In the genomic region with DNA sequence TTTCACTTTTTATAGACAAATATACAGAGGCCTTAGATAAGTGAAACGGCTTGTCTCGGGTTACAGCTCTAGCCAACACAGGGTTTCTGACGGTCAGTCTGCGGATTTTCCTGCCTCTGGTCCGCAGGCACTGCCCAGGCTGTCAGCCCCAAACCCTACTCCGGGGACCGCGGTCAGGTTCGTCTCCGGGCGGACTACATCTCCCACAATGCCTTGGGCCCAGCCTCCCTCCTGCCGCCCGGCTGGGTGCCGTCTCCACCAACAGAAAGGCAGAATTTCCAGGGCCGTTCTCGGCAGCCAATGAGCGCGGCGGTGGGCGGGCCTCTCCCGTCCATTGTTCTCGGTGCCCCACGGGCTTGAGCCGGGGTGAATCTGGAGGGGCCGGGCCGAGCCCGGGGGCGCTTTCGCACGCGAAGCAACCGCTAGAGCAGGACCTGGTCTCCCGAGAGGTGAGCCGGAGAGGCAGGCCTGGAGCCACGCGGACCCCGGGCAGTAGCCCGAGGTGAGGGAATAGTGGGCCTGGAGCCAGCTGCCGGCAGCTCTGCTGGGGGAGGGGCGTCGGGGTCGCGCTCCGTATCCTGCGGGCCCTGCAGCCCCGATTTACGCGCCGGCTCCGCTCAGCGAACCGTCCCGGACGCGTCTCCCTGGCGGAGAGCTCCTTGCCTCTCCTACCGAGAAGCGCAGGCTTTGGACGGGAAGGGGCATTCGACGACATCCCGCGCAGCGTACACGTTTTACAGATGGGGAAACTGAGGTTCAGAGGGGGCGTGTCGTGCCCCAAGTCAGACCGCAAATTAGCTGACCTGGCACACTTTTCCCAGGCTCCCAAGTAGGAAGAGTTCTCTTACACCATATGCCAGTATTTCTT, we compare ENCODE assay signal across 8 cellular contexts. TPM values are rescaled to one million over a fixed set of nuclear protein-coding genes. Genes with fewer than 3 reads are reported as not detected.
DNase-seq lines count a peak whose midpoint lies in the region; ATAC-seq, FAIRE-seq and TF ChIP-seq lines count a peak whose summit lies in the region.

A gene (plus strand): TSS at position 323 of the 868 bp plus-strand sequence. CDS start 2,919 bp downstream, outside the sequence.

- 0% methylated on average over 57 to 68 of the region's 68 CpGs for WGBS in small intestine, 3 donors

- FAIRE-seq in bronchial epithelial cell (lab: Jason Lieb, UNC) (no peak), small intestine (lab: Jason Lieb, UNC) (no peak)

- DNase-seq in AG04449 (ENCODE audit: low read depth, low spot score) (peak; percentile 38), NCI-H2196 treated with DMSO at 0.1 percent for 48 hours (lab: John Stamatoyannopoulos, UW; ENCODE audit: unreplicated experiment) (peak; percentile 74), bronchial epithelial cell (ENCODE audit: low read depth) (peak; percentile 85), iPS-NIHi11 (ENCODE audit: low spot score) (peak; percentile 95), small intestine (peak; percentile 95)

- peak within 1 kb of the TSS in 1 of 2 donors; percentile 39 for H3K27ac ChIP-seq in small intestine (ENCODE audit: low read depth in 1 of 2, low read length in 1 of 2)

- POLR2A ChIA-PET in AG04449 (lab: Yijun Ruan, JAX), result interaction anchor here (0.6 to 0.8 kb wide), 2 partner anchors 54 to 209 kb away, joined by 3 to 4 read pairs; a partner anchor contains a TSS

- no peaks in the 10 kb centered on the region for H3K9me3 ChIP-seq in small intestine (ENCODE audit: control insufficient read depth, low read depth)

- CTCF ChIA-PET in AG04449 (lab: Yijun Ruan, JAX), result interaction anchor here (0.7 to 8.4 kb wide), 10 partner anchors 9 to 461 kb away, joined by 3 to 95 read pairs (median 4); no protein-coding TSS in a partner anchor

- H3K36me3 ChIP-seq in bronchial epithelial cell (ENCODE audit: control insufficient read depth, insufficient read depth, low read length) (peaks cover 3% of the 10 kb centered on the region), small intestine (ENCODE audit: control insufficient read depth in 2 of 2, insufficient read depth in 2 of 2, low read length in 2 of 2) (no peaks in the 10 kb centered on the region)

- TF ChIP-seq CTCF in AG04449 (IDR thresholded peaks at IDR 0.05; ENCODE audit: insufficient read depth, low read length, missing control alignments) (no peak), WI38 (IDR thresholded peaks at IDR 0.05; ENCODE audit: low read depth, low read length) (no peak), bronchial epithelial cell (IDR thresholded peaks at IDR 0.05; ENCODE audit: insufficient read depth, low read length, severe bottlenecking) (no peak)

- H3K27me3 ChIP-seq in bronchial epithelial cell (ENCODE audit: control insufficient read depth, insufficient read depth, low read length), result no peaks in the 10 kb centered on the region
- no peaks in the 10 kb centered on the region for H3K27me3 ChIP-seq in small intestine (ENCODE audit: control insufficient read depth in 2 of 2, insufficient read depth in 2 of 2, low read length in 2 of 2)

- H3K4me3 ChIP-seq in AG04449 (ENCODE audit: low read depth, low read length) (peak within 1 kb of the TSS; percentile 97), WI38 (ENCODE audit: low read depth, low read length) (peak within 1 kb of the TSS; percentile 89), bronchial epithelial cell (ENCODE audit: low read depth, low read length) (peak within 1 kb of the TSS; percentile 90), small intestine (ENCODE audit: low read depth in 1 of 2, low read length in 2 of 2) (peak within 1 kb of the TSS; percentile 62 to 91)

- H3K4me1 ChIP-seq in small intestine (ENCODE audit: control insufficient read depth in 2 of 2, insufficient read depth in 1 of 2, low read depth in 1 of 2, low read length in 1 of 2), result no peaks in the 10 kb centered on the region

- ATAC-seq in GM18907 (IDR thresholded peaks at IDR 0.05; ENCODE audit: unreplicated experiment) (peak; percentile 96), HG03139 (IDR thresholded peaks at IDR 0.05; ENCODE audit: unreplicated experiment) (peak; percentile 92)

RNA-seq across cellular contexts. Expression of the gene that starts here (rescaled TPM):
- 4.7 and 7.4 TPM in 2 replicates for total RNA-seq in bronchial epithelial cell
- polyA plus RNA-seq in small intestine, result 1 to 10 TPM; 3.2 to 5.6 (median 3.4) TPM

Comparison
In these comparisons a context has a peak if more than half of its experiments do, and no peak if none do; other contexts are left out.
1. DNase-seq: peak in every context shown above with its lines; median percentile 95 in iPS-NIHi11; 95 in small intestine; 85 in bronchial epithelial cell; 74 in NCI-H2196 treated with DMSO at 0.1 percent for 48 hours; 38 in AG04449.